2 cellular contexts compared by ENCODE assay signal in the genomic region with DNA sequence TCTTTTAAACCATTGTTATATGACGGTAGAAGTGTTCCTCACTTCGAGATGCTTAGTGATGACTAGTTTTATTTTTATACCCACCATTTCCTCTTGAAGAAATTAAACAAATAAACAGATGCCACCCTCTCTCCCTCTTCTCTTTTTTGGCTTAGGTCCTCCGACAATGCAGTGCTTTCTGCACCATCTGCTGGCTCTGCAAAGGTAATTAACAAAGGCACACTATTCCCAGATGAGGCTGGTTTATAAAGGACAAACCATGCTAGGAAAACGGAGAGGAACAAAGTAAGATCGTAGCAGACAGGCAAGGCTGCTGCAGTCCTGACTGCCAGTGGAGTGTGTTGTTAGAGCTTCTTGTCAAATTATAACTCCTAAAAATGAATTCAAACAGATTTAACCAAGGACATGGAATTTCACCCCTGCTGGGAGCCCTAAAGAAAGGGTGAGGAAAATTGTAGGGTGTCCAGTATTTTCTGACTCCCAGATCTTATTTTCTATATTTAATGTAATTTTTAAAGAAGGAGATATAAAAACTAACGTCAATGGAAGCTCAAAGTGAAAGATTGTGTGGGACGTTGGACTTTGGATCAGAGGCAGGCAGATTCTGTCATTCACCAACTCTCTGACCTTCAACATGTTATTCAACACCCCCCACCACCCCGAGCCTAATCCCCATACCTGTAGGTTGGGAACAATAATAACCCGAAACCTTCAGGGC.
TF ChIP-seq lines count a peak whose summit lies in the region.

No MANE protein-coding gene starts in this region.

TF ChIP-seq in SK-N-SH, 30 proteins besides CTCF, POLR2A, EP300 and RAD21 (continued from another document):
- TF ChIP-seq, protein P1, sequence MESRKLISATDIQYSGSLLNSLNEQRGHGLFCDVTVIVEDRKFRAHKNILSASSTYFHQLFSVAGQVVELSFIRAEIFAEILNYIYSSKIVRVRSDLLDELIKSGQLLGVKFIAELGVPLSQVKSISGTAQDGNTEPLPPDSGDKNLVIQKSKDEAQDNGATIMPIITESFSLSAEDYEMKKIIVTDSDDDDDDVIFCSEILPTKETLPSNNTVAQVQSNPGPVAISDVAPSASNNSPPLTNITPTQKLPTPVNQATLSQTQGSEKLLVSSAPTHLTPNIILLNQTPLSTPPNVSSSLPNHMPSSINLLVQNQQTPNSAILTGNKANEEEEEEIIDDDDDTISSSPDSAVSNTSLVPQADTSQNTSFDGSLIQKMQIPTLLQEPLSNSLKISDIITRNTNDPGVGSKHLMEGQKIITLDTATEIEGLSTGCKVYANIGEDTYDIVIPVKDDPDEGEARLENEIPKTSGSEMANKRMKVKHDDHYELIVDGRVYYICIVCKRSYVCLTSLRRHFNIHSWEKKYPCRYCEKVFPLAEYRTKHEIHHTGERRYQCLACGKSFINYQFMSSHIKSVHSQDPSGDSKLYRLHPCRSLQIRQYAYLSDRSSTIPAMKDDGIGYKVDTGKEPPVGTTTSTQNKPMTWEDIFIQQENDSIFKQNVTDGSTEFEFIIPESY (IDR thresholded peaks at IDR 0.05; ENCODE audit: borderline replicate concordance, low read depth), result no peak
- TF ChIP-seq GABPA (IDR thresholded peaks at IDR 0.05; ENCODE audit: low read depth), result no peak

TF ChIP-seq in SK-N-SH treated with all-trans-retinoic acid at 6 μM for 48 hours, 23 proteins besides CTCF, POLR2A, EP300 and RAD21 (continued from another document):
- no peak for TF ChIP-seq PPARA (CRISPR knock-in tag; IDR thresholded peaks at IDR 0.05; ENCODE audit: borderline replicate concordance)
- no peak for TF ChIP-seq ZFP3 (CRISPR knock-in tag; IDR thresholded peaks at IDR 0.05)
- no peak for TF ChIP-seq TCF4 (CRISPR knock-in tag; IDR thresholded peaks at IDR 0.05; ENCODE audit: borderline replicate concordance)
- no peak for TF ChIP-seq ISL1 (CRISPR knock-in tag; IDR thresholded peaks at IDR 0.05)
- TF ChIP-seq OSR1 (CRISPR knock-in tag; IDR thresholded peaks at IDR 0.05), result no peak
- no peak for TF ChIP-seq SNAI2 (CRISPR knock-in tag; IDR thresholded peaks at IDR 0.05)
